In genomic region chr16:48574766-48575165, GRCh38 we compare ENCODE assay signal across 24 cellular contexts. TPM values are rescaled to one million over a fixed set of nuclear protein-coding genes. Genes with fewer than 3 reads are reported as not detected.
DNase-seq lines count a peak whose midpoint lies in the region; ATAC-seq and TF ChIP-seq lines count a peak whose summit lies in the region.
"Had no signal": no experiment of that assay in that cellular context is flagged by ENCODE, and none has a peak within 500 bp of the region (broad histone marks: within the 10 kb centered on the region; RNA-seq: fewer than 3 reads in every experiment).

No MANE protein-coding gene starts in this region.

- H3K14ac ChIP-seq in trophoblast cell (ENCODE audit: low read length) = no peak overlapping the region

- H3K9me3 ChIP-seq in trophoblast cell (ENCODE audit: insufficient read depth, low read depth, low read length) (no peaks in the 10 kb centered on the region), sigmoid colon (no peaks in the 10 kb centered on the region)
- H3K9me3 ChIP-seq: lower lobe of right lung, thoracic aorta, vagina had no signal

- H3K79me1 ChIP-seq in trophoblast cell (ENCODE audit: low read length) = no peaks in the 10 kb centered on the region
- peaks cover 26% of the 10 kb centered on the region for H3K79me1 ChIP-seq in mesendoderm (ENCODE audit: low read length)

- H4K12ac ChIP-seq in trophoblast cell (ENCODE audit: low read depth, low read length) = no peak overlapping the region

- no peak overlapping the region for H3K4me3 Mint-ChIP-seq in activated naive CD8-positive, alpha-beta T cell treated with anti-CD3 and anti-CD28 coated beads, Interleukin-2, amount 10 ng/mL, durations not matched to agents 7 days and 5 days
- H3K4me3 Mint-ChIP-seq in activated naive CD8-positive, alpha-beta T cell treated with anti-CD3 and anti-CD28 coated beads, Interleukin-2, amount 50 U/mL, for 24 hours = no peak overlapping the region
- H3K4me3 Mint-ChIP-seq: activated naive CD4-positive, alpha-beta T cell treated with anti-CD3 and anti-CD28 coated beads for 36 hours; dendritic cell treated with granulocyte-macrophage colony-stimulating factor and Interleukin-4, amounts not matched to agents 40 ng/mL and 50 ng/mL, for 4 days; neural crest cell; T-helper 2 cell treated with Interferon-gamma antibody and Interleukin-4, amounts not matched to agents 5 μg/mL and 100 μg/mL, for 36 hours had no signal

- no peak overlapping the region for H3K23ac ChIP-seq in trophoblast cell (ENCODE audit: low read length)
- no peak overlapping the region for H3K23ac ChIP-seq in mesendoderm (ENCODE audit: low read length)

- H3K9me3 Mint-ChIP-seq in activated naive CD8-positive, alpha-beta T cell treated with anti-CD3 and anti-CD28 coated beads, Interleukin-2, amount 10 ng/mL, durations not matched to agents 7 days and 5 days = peaks cover 1% of the 10 kb centered on the region
- H3K9me3 Mint-ChIP-seq in activated naive CD8-positive, alpha-beta T cell treated with anti-CD3 and anti-CD28 coated beads, Interleukin-2, amount 50 U/mL, for 24 hours = peaks cover 13% of the 10 kb centered on the region
- H3K9me3 Mint-ChIP-seq: activated naive CD4-positive, alpha-beta T cell treated with anti-CD3 and anti-CD28 coated beads for 36 hours; dendritic cell treated with granulocyte-macrophage colony-stimulating factor and Interleukin-4, amounts not matched to agents 40 ng/mL and 50 ng/mL, for 4 days had no signal

- H3K36me3 ChIP-seq in trophoblast cell (ENCODE audit: control insufficient read depth in 1 of 2, insufficient read depth in 2 of 2, low read length in 2 of 2) = peaks cover 2 to 3% of the 10 kb centered on the region in 2 experiments
- H3K36me3 ChIP-seq in mesendoderm (ENCODE audit: control insufficient read depth, insufficient read depth, low read length) = no peaks in the 10 kb centered on the region
- no peaks in the 10 kb centered on the region for H3K36me3 ChIP-seq in sigmoid colon
- H3K36me3 ChIP-seq: lower lobe of right lung, thoracic aorta, vagina had no signal

- H3K36me3 Mint-ChIP-seq in activated naive CD8-positive, alpha-beta T cell treated with anti-CD3 and anti-CD28 coated beads, Interleukin-2, amount 10 ng/mL, durations not matched to agents 7 days and 5 days = peaks cover 41% of the 10 kb centered on the region
- H3K36me3 Mint-ChIP-seq in activated naive CD8-positive, alpha-beta T cell treated with anti-CD3 and anti-CD28 coated beads, Interleukin-2, amount 50 U/mL, for 24 hours (ENCODE audit: low read depth) = peaks cover 23% of the 10 kb centered on the region

- H3K27ac ChIP-seq in epithelial cell of prostate (peak overlapping the region; percentile 4), trophoblast cell (ENCODE audit: low read depth, low read length) (no peak overlapping the region), mesendoderm (ENCODE audit: low read depth, low read length) (no peak overlapping the region), sigmoid colon (no peak overlapping the region)
- H3K27ac ChIP-seq: HL-60, lower lobe of right lung, parathyroid adenoma, thoracic aorta, vagina had no signal

- H2BK12ac ChIP-seq in trophoblast cell (ENCODE audit: low read length) = no peak overlapping the region

- WGBS in trophoblast cell (ENCODE audit: extremely low coverage, insufficient coverage, insufficient read length) = no CpG with 5 or more reads among the region's 2 CpGs
- no CpG with 5 or more reads among the region's 2 CpGs for WGBS in mesendoderm (ENCODE audit: extremely low coverage, insufficient coverage, low lambda C conversion rate)
- 50 to 69% methylated on average over 2 of the region's 2 CpGs for WGBS in sigmoid colon, 2 donors

- peaks cover 46% of the 10 kb centered on the region for H3K4me1 Mint-ChIP-seq in activated naive CD8-positive, alpha-beta T cell treated with anti-CD3 and anti-CD28 coated beads, Interleukin-2, amount 10 ng/mL, durations not matched to agents 7 days and 5 days
- H3K4me1 Mint-ChIP-seq in activated naive CD8-positive, alpha-beta T cell treated with anti-CD3 and anti-CD28 coated beads, Interleukin-2, amount 50 U/mL, for 24 hours = peaks cover 83% of the 10 kb centered on the region

- peak overlapping the region; percentile 37 for H3K4ac ChIP-seq in trophoblast cell (ENCODE audit: low read depth, low read length)
- H3K4ac ChIP-seq in mesendoderm (ENCODE audit: low read depth, low read length) = no peak overlapping the region

- H2BK120ac ChIP-seq in trophoblast cell (ENCODE audit: insufficient read depth, low read length, poor library complexity) = no peak overlapping the region
- no peak overlapping the region for H2BK120ac ChIP-seq in mesendoderm (ENCODE audit: low read depth, low read length)

- no peak overlapping the region for H2AK5ac ChIP-seq in trophoblast cell (ENCODE audit: low read length)
- H2AK5ac ChIP-seq in mesendoderm (ENCODE audit: low read length) = no peak overlapping the region

- peaks cover 0 to 3% of the 10 kb centered on the region in 2 experiments for H3K4me1 ChIP-seq in trophoblast cell (ENCODE audit: control insufficient read depth in 1 of 2, insufficient read depth in 2 of 2, low read length in 2 of 2)
- H3K4me1 ChIP-seq in mesendoderm (ENCODE audit: control insufficient read depth, low read depth, low read length) = no peaks in the 10 kb centered on the region
- H3K4me1 ChIP-seq in sigmoid colon = peaks cover 0 to 52% (median 38%) of the 10 kb centered on the region in 4 donors
- H3K4me1 ChIP-seq: parathyroid adenoma had no signal

- H3K4me3 ChIP-seq in LNCaP clone FGC (ENCODE audit: low read depth, low read length) = no peak overlapping the region
- no peak overlapping the region for H3K4me3 ChIP-seq in trophoblast cell (ENCODE audit: low read depth, low read length)
- no peak overlapping the region for H3K4me3 ChIP-seq in mesendoderm (ENCODE audit: low read length)
- no peak overlapping the region for H3K4me3 ChIP-seq in sigmoid colon
- H3K4me3 ChIP-seq: lower lobe of right lung, thoracic aorta, vagina had no signal

- no peak overlapping the region for H3K56ac ChIP-seq in mesendoderm (ENCODE audit: low read length)

- H3K4me2 ChIP-seq in trophoblast cell (ENCODE audit: low read length) (no peak overlapping the region), mesendoderm (ENCODE audit: low read length) (no peak overlapping the region)

- H4K5ac ChIP-seq in mesendoderm (ENCODE audit: low read length) = no peak overlapping the region

- peak overlapping the region; percentile 11 for H3K27ac Mint-ChIP-seq in activated naive CD8-positive, alpha-beta T cell treated with anti-CD3 and anti-CD28 coated beads, Interleukin-2, amount 10 ng/mL, durations not matched to agents 7 days and 5 days
- no peak overlapping the region for H3K27ac Mint-ChIP-seq in activated naive CD8-positive, alpha-beta T cell treated with anti-CD3 and anti-CD28 coated beads, Interleukin-2, amount 50 U/mL, for 24 hours
- H3K27ac Mint-ChIP-seq: activated naive CD4-positive, alpha-beta T cell treated with anti-CD3 and anti-CD28 coated beads for 36 hours; dendritic cell treated with granulocyte-macrophage colony-stimulating factor and Interleukin-4, amounts not matched to agents 40 ng/mL and 50 ng/mL, for 4 days; T-helper 2 cell treated with Interferon-gamma antibody and Interleukin-4, amounts not matched to agents 5 μg/mL and 100 μg/mL, for 36 hours had no signal

- TF ChIP-seq CTCF in LNCaP clone FGC (IDR thresholded peaks at IDR 0.05; ENCODE audit: control insufficient read depth, extremely low read depth, insufficient read depth) (no peak), sigmoid colon (IDR thresholded peaks at IDR 0.05) (no peak)

- H3K27me3 ChIP-seq in trophoblast cell (ENCODE audit: insufficient read depth, low read length) (no peaks in the 10 kb centered on the region), mesendoderm (ENCODE audit: insufficient read depth, low read length, poor library complexity) (no peaks in the 10 kb centered on the region), sigmoid colon (no peaks in the 10 kb centered on the region)
- H3K27me3 ChIP-seq: vagina had no signal

- no peak for ATAC-seq in activated naive CD8-positive, alpha-beta T cell treated with anti-CD3 and anti-CD28 coated beads, Interleukin-2, amount 10 ng/mL, durations not matched to agents 7 days and 5 days (ENCODE audit: low read depth)
- ATAC-seq in activated naive CD8-positive, alpha-beta T cell treated with anti-CD3 and anti-CD28 coated beads, Interleukin-2, amount 50 U/mL, for 24 hours = no peak

- no peak overlapping the region for H3K9ac ChIP-seq in trophoblast cell (ENCODE audit: low read length)
- no peak overlapping the region for H3K9ac ChIP-seq in mesendoderm (ENCODE audit: low read length)
- H3K9ac ChIP-seq: parathyroid adenoma had no signal

- no peak for DNase-seq in activated naive CD8-positive, alpha-beta T cell treated with anti-CD3 and anti-CD28 coated beads, Interleukin-2, amount 10 ng/mL, durations not matched to agents 7 days and 5 days
- no peak for DNase-seq in activated naive CD8-positive, alpha-beta T cell treated with anti-CD3 and anti-CD28 coated beads, Interleukin-2, amount 50 U/mL, for 24 hours
- peak; percentile 31 for DNase-seq in LNCaP clone FGC (ENCODE audit: low read depth)
- no peak for DNase-seq in epithelial cell of prostate (ENCODE audit: low read depth, low spot score)
- DNase-seq in trophoblast cell = peak in 1 of 2 donors; percentile 80
- no peak for DNase-seq in globus pallidus (ENCODE audit: low spot score)
- DNase-seq in mesendoderm = no peak
- DNase-seq in sigmoid colon = no peak
- DNase-seq: activated CD4-positive, alpha-beta T cell treated with anti-CD3 and anti-CD28 coated beads for 4 hours; activated CD8-positive, alpha-beta memory T cell treated with anti-CD3 and anti-CD28 coated beads for 24 hours; activated naive CD4-positive, alpha-beta T cell treated with anti-CD3 and anti-CD28 coated beads for 36 hours; activated T-cell treated with anti-CD3 and anti-CD28 coated beads, Interleukin-2, amount 50 U/mL, for 1 hour; CD8-positive, alpha-beta memory T cell; lower lobe of right lung; NCI-H1436; NCI-H2081 treated with DMSO at 0.1 percent for 48 hours; stimulated activated naive CD4-positive, alpha-beta T cell had no signal

- no peaks in the 10 kb centered on the region for H3K27me3 Mint-ChIP-seq in activated naive CD8-positive, alpha-beta T cell treated with anti-CD3 and anti-CD28 coated beads, Interleukin-2, amount 10 ng/mL, durations not matched to agents 7 days and 5 days
- H3K27me3 Mint-ChIP-seq in activated naive CD8-positive, alpha-beta T cell treated with anti-CD3 and anti-CD28 coated beads, Interleukin-2, amount 50 U/mL, for 24 hours = no peaks in the 10 kb centered on the region
- H3K27me3 Mint-ChIP-seq: CD8-positive, alpha-beta memory T cell; dendritic cell treated with granulocyte-macrophage colony-stimulating factor and Interleukin-4, amounts not matched to agents 40 ng/mL and 50 ng/mL, for 4 days had no signal

- no peak overlapping the region for H2AFZ ChIP-seq in trophoblast cell (ENCODE audit: insufficient read depth, low read length, poor library complexity)
- H2AFZ ChIP-seq: parathyroid adenoma had no signal

- H3K18ac ChIP-seq in trophoblast cell (ENCODE audit: low read length) = no peak overlapping the region
- H3K18ac ChIP-seq in mesendoderm (ENCODE audit: low read length) = no peak overlapping the region

- H2BK15ac ChIP-seq in mesendoderm (replicated peaks; ENCODE audit: low read depth) = no peak overlapping the region

- TF ChIP-seq EP300 in sigmoid colon (IDR thresholded peaks at IDR 0.05) = no peak

- no peak for TF ChIP-seq POLR2A in sigmoid colon (IDR thresholded peaks at IDR 0.05)

- POLR2A ChIA-PET in activated naive CD8-positive, alpha-beta T cell treated with anti-CD3 and anti-CD28 coated beads, Interleukin-2, amount 10 ng/mL, durations not matched to agents 7 days and 5 days (lab: Charles Lee) = no interaction called here

- intact Hi-C loops in sigmoid colon (cut with DNase I) = no loop called here

- H3K79me2 ChIP-seq in trophoblast cell (ENCODE audit: control insufficient read depth, insufficient read depth, low read length, poor library complexity) (peaks cover 4% of the 10 kb centered on the region), mesendoderm (ENCODE audit: control insufficient read depth, insufficient read depth, low read length) (peaks cover 61% of the 10 kb centered on the region)

- H4K91ac ChIP-seq in trophoblast cell (ENCODE audit: low read depth, low read length) = no peak overlapping the region

- H4K8ac ChIP-seq in trophoblast cell (ENCODE audit: low read depth, low read length) = no peak overlapping the region
- H4K8ac ChIP-seq in mesendoderm (ENCODE audit: low read depth, low read length) = no peak overlapping the region

- H2BK5ac ChIP-seq in trophoblast cell (ENCODE audit: low read depth, low read length, poor library complexity) = no peak overlapping the region
- no peak overlapping the region for H2BK5ac ChIP-seq in mesendoderm (ENCODE audit: low read length)

RNA-seq across cellular contexts. Expression of gene N4BP1, which starts 35.2 kb away (rescaled TPM):
- 10 to 100 TPM; 70.5 to 71.2 TPM for total RNA-seq in activated naive CD8-positive, alpha-beta T cell treated with anti-CD3 and anti-CD28 coated beads, Interleukin-2, amount 10 ng/mL, durations not matched to agents 7 days and 5 days
- polyA plus RNA-seq in trophoblast cell (2013) = 26.2 and 28.6 TPM in 2 replicates
- polyA plus RNA-seq in mesendoderm (2013, experiment 1 of 2) = 24.9 TPM
- 27.1 TPM for polyA plus RNA-seq in mesendoderm (2013, experiment 2 of 2)
- 10 to 100 TPM; 22.4 to 28.1 (median 26.1) TPM for total RNA-seq in sigmoid colon
- polyA plus RNA-seq in sigmoid colon = 10 to 100 TPM; 15.1 to 20.4 (median 17.3) TPM
